In genomic region chr17:35345926-35346771, GRCh38 we compare ENCODE assay signal across 8 cellular contexts. TPM values are rescaled to one million over a fixed set of nuclear protein-coding genes. Genes with fewer than 3 reads are reported as not detected.
A peak's percentile ranks its signal among the peaks of the same experiment; 100 is the strongest.
DNase-seq lines count a peak whose midpoint lies in the region; ATAC-seq and TF ChIP-seq lines count a peak whose summit lies in the region.

No MANE protein-coding gene starts in this region.

- H3K4me1 ChIP-seq in DOHH2 (ENCODE audit: control insufficient read depth, low read length) (peaks cover 32% of the 10 kb centered on the region), right atrium auricular region (peaks cover 0 to 25% of the 10 kb centered on the region in 2 donors)

- H3K27ac ChIP-seq in DOHH2 (ENCODE audit: low read depth, low read length) (no peak overlapping the region), right atrium auricular region (peak overlapping the region; percentile 73 to 79)

- no peaks in the 10 kb centered on the region for H3K36me3 ChIP-seq in DOHH2 (ENCODE audit: control insufficient read depth, low read length)
- H3K36me3 ChIP-seq in right atrium auricular region = no peaks in the 10 kb centered on the region

- no peaks in the 10 kb centered on the region for H3K9me2 ChIP-seq in DOHH2 (replicated peaks; ENCODE audit: control insufficient read depth, low read length)

- H3K27me3 ChIP-seq in DOHH2 (ENCODE audit: control insufficient read depth, low read length) (no peaks in the 10 kb centered on the region), right atrium auricular region (no peaks in the 10 kb centered on the region)

- peak overlapping the region; percentile 63 for H3K4me3 Mint-ChIP-seq in progenitor cell of endocrine pancreas (ENCODE audit: low read depth)

- H3K36me3 Mint-ChIP-seq in progenitor cell of endocrine pancreas (ENCODE audit: insufficient read depth) = no peaks in the 10 kb centered on the region

- no peaks in the 10 kb centered on the region for H3F3A ChIP-seq in DOHH2 (ENCODE audit: control insufficient read depth, insufficient read depth)

- TF ChIP-seq CTCF in DOHH2 (IDR thresholded peaks at IDR 0.05; ENCODE audit: low read depth, low read length, poor library complexity, severe bottlenecking) (no peak), right atrium auricular region (IDR thresholded peaks at IDR 0.05) (peak in 1 of 2 donors; percentile 17), progenitor cell of endocrine pancreas (IDR thresholded peaks at IDR 0.05; ENCODE audit: unreplicated experiment) (no peak)

- H3K4me3 ChIP-seq in DOHH2 (ENCODE audit: low read length) (peak overlapping the region; percentile 32), right atrium auricular region (peak overlapping the region; percentile 31 to 47)

- ATAC-seq in HG03139 (IDR thresholded peaks at IDR 0.05; ENCODE audit: unreplicated experiment) = no peak

- DNase-seq in NOMO-1 (lab: John Stamatoyannopoulos, UW; ENCODE audit: unreplicated experiment in 2 of 2) (peak; percentile 95), amniotic epithelial cell (ENCODE audit: low read depth) (peak; percentile 53), right atrium auricular region (ENCODE audit: low spot score) (peak; percentile 82), progenitor cell of endocrine pancreas (ENCODE audit: low spot score, unreplicated experiment) (no peak), NCI-H526 (lab: John Stamatoyannopoulos, UW) (no peak), NCI-H82 (lab: John Stamatoyannopoulos, UW) (no peak)

- H3K79me2 ChIP-seq in DOHH2 (ENCODE audit: control insufficient read depth, low read length) = no peaks in the 10 kb centered on the region

- peaks cover 6% of the 10 kb centered on the region for H3K4me1 Mint-ChIP-seq in progenitor cell of endocrine pancreas (ENCODE audit: low read depth)

- no peak overlapping the region for H3K27ac Mint-ChIP-seq in progenitor cell of endocrine pancreas

- H4K20me1 ChIP-seq in DOHH2 (ENCODE audit: control insufficient read depth, insufficient read depth, low read depth, low read length) = no peaks in the 10 kb centered on the region

- H3K9me3 Mint-ChIP-seq in progenitor cell of endocrine pancreas (ENCODE audit: low read depth) = peaks cover 9% of the 10 kb centered on the region

- peaks cover 61% of the 10 kb centered on the region for H3K27me3 Mint-ChIP-seq in progenitor cell of endocrine pancreas

- peaks cover 19% of the 10 kb centered on the region for H3K9me3 ChIP-seq in DOHH2 (ENCODE audit: control insufficient read depth, insufficient read depth, low read length)
- H3K9me3 ChIP-seq in right atrium auricular region = peaks cover 0 to 4% of the 10 kb centered on the region in 2 donors

- peak overlapping the region; percentile 46 for H3K4me2 ChIP-seq in DOHH2 (ENCODE audit: low read length)

RNA-seq across cellular contexts. Expression of gene SLFN11, which starts 27.3 kb away (rescaled TPM):
- total RNA-seq in right atrium auricular region (10 to 100 TPM; 19.8 to 20.8 TPM), progenitor cell of endocrine pancreas (2.1 and 3.0 TPM in 2 replicates)

Comparison
In these comparisons a context has a peak if more than half of its experiments do, and no peak if none do; other contexts are left out.
1. DNase-seq: peak in NOMO-1 (2 of 2), amniotic epithelial cell (single experiment) and right atrium auricular region (single experiment); none in progenitor cell of endocrine pancreas (single experiment), NCI-H526 (0 of 2) and NCI-H82 (single experiment).